In genomic region chr16:29382961-29383360, GRCh38 we compare ENCODE assay signal across 8 cellular contexts. TPM values are rescaled to one million over a fixed set of nuclear protein-coding genes. Genes with fewer than 3 reads are reported as not detected.
A peak's percentile ranks its signal among the peaks of the same experiment; 100 is the strongest.
DNase-seq lines count a peak whose midpoint lies in the region; ATAC-seq lines count a peak whose summit lies in the region.
"Not testable (repeated sequence)": the region's sequence is repeated elsewhere in the genome, so short reads cannot be mapped to it uniquely, and the experiment has no call there.

No MANE protein-coding gene starts in this region.

- peak overlapping the region; percentile 20 for H3K4me3 Mint-ChIP-seq in activated CD4-positive, alpha-beta memory T cell treated with anti-CD3 and anti-CD28 coated beads for 36 hours
- H3K4me3 Mint-ChIP-seq in activated naive CD8-positive, alpha-beta T cell treated with anti-CD3 and anti-CD28 coated beads, Interleukin-2, amount 10 ng/mL, durations not matched to agents 7 days and 5 days, result peak overlapping the region; percentile 35
- peak overlapping the region in 6 of 10 donors; percentile 38 to 78 (median 54) for H3K4me3 Mint-ChIP-seq in naive thymus-derived CD4-positive, alpha-beta T cell

- not testable (repeated sequence) for ATAC-seq in activated naive CD8-positive, alpha-beta T cell treated with anti-CD3 and anti-CD28 coated beads, Interleukin-2, amount 10 ng/mL, durations not matched to agents 7 days and 5 days (ENCODE audit: low read depth); naive thymus-derived CD4-positive, alpha-beta T cell

- not testable (repeated sequence) for H3K4me3 ChIP-seq in BLaER1; naive thymus-derived CD4-positive, alpha-beta T cell (ENCODE audit: low read length)

- CTCF ChIA-PET in activated CD4-positive, alpha-beta memory T cell treated with anti-CD3 and anti-CD28 coated beads for 36 hours (lab: Charles Lee); naive thymus-derived CD4-positive, alpha-beta T cell (lab: Charles Lee): not testable (repeated sequence)

- intact Hi-C loops in activated CD4-positive, alpha-beta memory T cell treated with anti-CD3 and anti-CD28 coated beads for 36 hours (cut with micrococcal nuclease); naive thymus-derived CD4-positive, alpha-beta T cell (cut with micrococcal nuclease): not testable (repeated sequence)

- H3K4me1 ChIP-seq in BLaER1; naive thymus-derived CD4-positive, alpha-beta T cell (ENCODE audit: control insufficient read depth in 2 of 2, insufficient read depth in 2 of 2, low read length in 2 of 2): not testable (repeated sequence)

- not testable (repeated sequence) for H3K27ac Mint-ChIP-seq in activated CD4-positive, alpha-beta memory T cell treated with anti-CD3 and anti-CD28 coated beads for 36 hours
- H3K27ac Mint-ChIP-seq in activated naive CD8-positive, alpha-beta T cell treated with anti-CD3 and anti-CD28 coated beads, Interleukin-2, amount 10 ng/mL, durations not matched to agents 7 days and 5 days, result peak overlapping the region; percentile 71
- H3K27ac Mint-ChIP-seq in naive thymus-derived CD4-positive, alpha-beta T cell, result peak overlapping the region; percentile 28 to 97 (median 84)

- POLR2A ChIA-PET in activated CD4-positive, alpha-beta memory T cell treated with anti-CD3 and anti-CD28 coated beads for 36 hours (lab: Charles Lee); activated naive CD8-positive, alpha-beta T cell treated with anti-CD3 and anti-CD28 coated beads, Interleukin-2, amount 10 ng/mL, durations not matched to agents 7 days and 5 days (lab: Charles Lee): not testable (repeated sequence)
- POLR2A ChIA-PET in naive thymus-derived CD4-positive, alpha-beta T cell (lab: Charles Lee), result interaction anchor here (0.6 kb wide), 2 partner anchors 613 to 952 kb away, joined by 3 read pairs; partner anchors contain the start of genes HIRIP3 and INO80E

- H3K4me2 ChIP-seq in BLaER1, result peak overlapping the region; percentile 48

- not testable (repeated sequence) for H3K9me3 Mint-ChIP-seq in activated CD4-positive, alpha-beta memory T cell treated with anti-CD3 and anti-CD28 coated beads for 36 hours; activated naive CD8-positive, alpha-beta T cell treated with anti-CD3 and anti-CD28 coated beads, Interleukin-2, amount 10 ng/mL, durations not matched to agents 7 days and 5 days; naive thymus-derived CD4-positive, alpha-beta T cell

- not testable (repeated sequence) for H3K4me1 Mint-ChIP-seq in activated CD4-positive, alpha-beta memory T cell treated with anti-CD3 and anti-CD28 coated beads for 36 hours (ENCODE audit: low read depth); activated naive CD8-positive, alpha-beta T cell treated with anti-CD3 and anti-CD28 coated beads, Interleukin-2, amount 10 ng/mL, durations not matched to agents 7 days and 5 days; naive thymus-derived CD4-positive, alpha-beta T cell

- not testable (repeated sequence) for H3K9me3 ChIP-seq in BLaER1; naive thymus-derived CD4-positive, alpha-beta T cell (ENCODE audit: control insufficient read depth in 2 of 3, low read length in 3 of 3)

- H3K36me3 ChIP-seq in BLaER1; naive thymus-derived CD4-positive, alpha-beta T cell (ENCODE audit: control insufficient read depth in 2 of 3, insufficient read depth in 3 of 3, low read length in 3 of 3): not testable (repeated sequence)

- H3K9ac ChIP-seq in BLaER1, result not testable (repeated sequence)

- not testable (repeated sequence) for H3K27me3 Mint-ChIP-seq in activated CD4-positive, alpha-beta memory T cell treated with anti-CD3 and anti-CD28 coated beads for 36 hours; activated naive CD8-positive, alpha-beta T cell treated with anti-CD3 and anti-CD28 coated beads, Interleukin-2, amount 10 ng/mL, durations not matched to agents 7 days and 5 days; naive thymus-derived CD4-positive, alpha-beta T cell

- DNase-seq in NCI-H2171 (lab: John Stamatoyannopoulos, UW), result peak; percentile 31
- DNase-seq in T-helper 2 cell, result peak in 3 of 5 experiments; percentile 52 to 83 (median 53)
- peak; percentile 31 for DNase-seq in activated CD4-positive, alpha-beta memory T cell treated with anti-CD3 and anti-CD28 coated beads for 36 hours
- DNase-seq in activated T-helper 1 cell treated with Interleukin-2 at 50 U/mL for 16 hours (ENCODE audit: low read depth), result peak; percentile 7
- not testable (repeated sequence) for DNase-seq in activated naive CD8-positive, alpha-beta T cell treated with anti-CD3 and anti-CD28 coated beads, Interleukin-2, amount 10 ng/mL, durations not matched to agents 7 days and 5 days
- DNase-seq in naive thymus-derived CD4-positive, alpha-beta T cell, result peak; percentile 8 to 57 (median 41)
- DNase-seq in stimulated activated CD8-positive, alpha-beta memory T cell treated with anti-CD3 and anti-CD28 coated beads, Interleukin-7, amount 100 ng/mL, for 4 hours (ENCODE audit: low read depth in 2 of 2), result peak; percentile 17 to 35

- not testable (repeated sequence) for H3K36me3 Mint-ChIP-seq in activated CD4-positive, alpha-beta memory T cell treated with anti-CD3 and anti-CD28 coated beads for 36 hours; activated naive CD8-positive, alpha-beta T cell treated with anti-CD3 and anti-CD28 coated beads, Interleukin-2, amount 10 ng/mL, durations not matched to agents 7 days and 5 days; naive thymus-derived CD4-positive, alpha-beta T cell

- not testable (repeated sequence) for H3K27ac ChIP-seq in BLaER1
- peak overlapping the region; percentile 70 for H3K27ac ChIP-seq in naive thymus-derived CD4-positive, alpha-beta T cell (ENCODE audit: low read depth, low read length)

- not testable (repeated sequence) for H3K27me3 ChIP-seq in BLaER1; naive thymus-derived CD4-positive, alpha-beta T cell (ENCODE audit: control insufficient read depth in 2 of 2, insufficient read depth in 2 of 2, low read length in 2 of 2)

- not testable (repeated sequence) for H4K20me1 ChIP-seq in BLaER1

RNA-seq across cellular contexts. Expression of gene NPIPB11, which starts 23.6 kb away (rescaled TPM):
- total RNA-seq in activated CD4-positive, alpha-beta memory T cell treated with anti-CD3 and anti-CD28 coated beads for 36 hours, result 1 to 10 TPM; 1.1 to 1.6 TPM
- 1 to 10 TPM; 1.9 to 2.4 TPM for total RNA-seq in activated naive CD8-positive, alpha-beta T cell treated with anti-CD3 and anti-CD28 coated beads, Interleukin-2, amount 10 ng/mL, durations not matched to agents 7 days and 5 days
- 1 to 10 TPM; 2.1 to 4.9 (median 2.6) TPM for total RNA-seq in naive thymus-derived CD4-positive, alpha-beta T cell
- polyA plus RNA-seq in naive thymus-derived CD4-positive, alpha-beta T cell, result under 1 TPM; 0.20 to 0.67 TPM
